Comparison of ENCODE assay signal across 10 cellular contexts in genomic region chr6:36727491-36728021, GRCh38. TPM values are rescaled to one million over a fixed set of nuclear protein-coding genes. Genes with fewer than 3 reads are reported as not detected.
DNase-seq lines count a peak whose midpoint lies in the region; ATAC-seq and TF ChIP-seq lines count a peak whose summit lies in the region.
"Had no signal": no experiment of that assay in that cellular context is flagged by ENCODE, and none has a peak within 500 bp of the region (broad histone marks: within the 10 kb centered on the region; RNA-seq: fewer than 3 reads in every experiment).

No MANE protein-coding gene starts in this region.

- no peak overlapping the region for H3K27ac Mint-ChIP-seq in chondrocyte (ENCODE audit: unreplicated experiment)
- peak overlapping the region in 2 of 7 donors; percentile 1 to 32 for H3K27ac Mint-ChIP-seq in CD4-positive, alpha-beta memory T cell

- H3K9me3 ChIP-seq in CD4-positive, alpha-beta memory T cell (ENCODE audit: control insufficient read depth in 1 of 2, low read length in 2 of 2): no peaks in the 10 kb centered on the region
- H3K9me3 ChIP-seq: upper lobe of left lung had no signal

- H3K36me3 Mint-ChIP-seq in chondrocyte (ENCODE audit: low read depth): no peaks in the 10 kb centered on the region
- H3K36me3 Mint-ChIP-seq in CD4-positive, alpha-beta memory T cell: no peaks in the 10 kb centered on the region

- peaks cover 34% of the 10 kb centered on the region for H3K4me1 Mint-ChIP-seq in chondrocyte (ENCODE audit: low read depth)
- H3K4me1 Mint-ChIP-seq in CD4-positive, alpha-beta memory T cell: peaks cover 18 to 29% (median 25%) of the 10 kb centered on the region in 4 donors

- H3K27me3 Mint-ChIP-seq in chondrocyte (ENCODE audit: low read depth): no peaks in the 10 kb centered on the region
- no peaks in the 10 kb centered on the region for H3K27me3 Mint-ChIP-seq in CD4-positive, alpha-beta memory T cell

- no peaks in the 10 kb centered on the region for H3K9me3 Mint-ChIP-seq in chondrocyte (ENCODE audit: low read depth)
- no peaks in the 10 kb centered on the region for H3K9me3 Mint-ChIP-seq in CD4-positive, alpha-beta memory T cell

- no peaks in the 10 kb centered on the region for H3K36me3 ChIP-seq in CD4-positive, alpha-beta memory T cell (ENCODE audit: insufficient read depth, low read length)
- H3K36me3 ChIP-seq: upper lobe of left lung had no signal

- no peaks in the 10 kb centered on the region for H3K27me3 ChIP-seq in CD4-positive, alpha-beta memory T cell (ENCODE audit: insufficient read depth, low read length)
- H3K27me3 ChIP-seq: upper lobe of left lung had no signal

- peaks cover 14% of the 10 kb centered on the region for H3K4me1 ChIP-seq in CD4-positive, alpha-beta memory T cell (ENCODE audit: insufficient read depth, low read length)

- TF ChIP-seq CTCF in chondrocyte (IDR thresholded peaks at IDR 0.05): no peak

- POLR2A ChIA-PET in CD4-positive, alpha-beta memory T cell (lab: Charles Lee; ENCODE audit: partially characterized antibody): no interaction called here

- no peak overlapping the region for H3K4me3 ChIP-seq in CD4-positive, alpha-beta memory T cell (ENCODE audit: low read length in 2 of 2)
- H3K4me3 ChIP-seq: upper lobe of left lung had no signal

- CTCF ChIA-PET in CD4-positive, alpha-beta memory T cell (lab: Charles Lee; ENCODE audit: partially characterized antibody): interaction anchor here (1.3 kb wide), 2 partner anchors 28 to 96 kb away, joined by 3 to 4 read pairs; no protein-coding TSS in a partner anchor

- no peak overlapping the region for H3K27ac ChIP-seq in CD4-positive, alpha-beta memory T cell (ENCODE audit: low read depth, low read length)
- H3K27ac ChIP-seq: upper lobe of left lung had no signal

- DNase-seq in A172 (ENCODE audit: low spot score) (peak; percentile 80), EL (peak; percentile 23), NCI-H524 (lab: John Stamatoyannopoulos, UW) (peak; percentile 93 to 98), chondrocyte (ENCODE audit: low spot score) (peak; percentile 56), NCI-H128 (lab: John Stamatoyannopoulos, UW; ENCODE audit: unreplicated experiment) (no peak), posterior vena cava (ENCODE audit: low spot score) (no peak)
- DNase-seq in CD4-positive, alpha-beta memory T cell: no peak
- DNase-seq: upper lobe of left lung had no signal

- intact Hi-C loops in CD4-positive, alpha-beta memory T cell (cut with micrococcal nuclease): no loop called here
- intact Hi-C loops in posterior vena cava (cut with DNase I): loop anchor here in 1 of 2 donors (2.0 to 5.0 kb wide), 2 partner anchors 45 to 109 kb away; no protein-coding TSS in a partner anchor

- H3K4me3 Mint-ChIP-seq in chondrocyte (ENCODE audit: unreplicated experiment): no peak overlapping the region
- peak overlapping the region in 2 of 8 donors; percentile 3 to 60 for H3K4me3 Mint-ChIP-seq in CD4-positive, alpha-beta memory T cell

- no peak for ATAC-seq in HG03280 (IDR thresholded peaks at IDR 0.05; ENCODE audit: unreplicated experiment)

RNA-seq across cellular contexts. Expression of gene RAB44, which starts 29.9 kb away (rescaled TPM):
- not detected in 2 replicates for total RNA-seq in A172 (2014; rRNA removed; shearing (Covaris generic))
- not detected in 3 replicates for total RNA-seq in chondrocyte
- total RNA-seq in CD4-positive, alpha-beta memory T cell: not detected
- not detected for polyA plus RNA-seq in CD4-positive, alpha-beta memory T cell
- under 1 TPM; 0.33 to 0.42 TPM for total RNA-seq in posterior vena cava
- total RNA-seq: G401 had no signal

RNA-seq across cellular contexts. Expression of gene CDKN1A, which starts 49.0 kb away (rescaled TPM):
- 207 TPM in 2 replicates for total RNA-seq in A172 (2014; rRNA removed; shearing (Covaris generic))
- total RNA-seq in chondrocyte: 230 to 303 TPM (median 301 TPM) in 3 replicates
- total RNA-seq in CD4-positive, alpha-beta memory T cell: 10 to 100 TPM; 10.5 to 12.9 TPM
- polyA plus RNA-seq in CD4-positive, alpha-beta memory T cell: 10 to 100 TPM in 1 of 2 donors, 1 to 10 TPM in 1; 3.3 to 20.6 TPM
- total RNA-seq in posterior vena cava: 100 to 1,000 TPM in 1 of 2 donors, 10 to 100 TPM in 1; 87.4 to 195 TPM

Comparison
In these comparisons a context has a peak if more than half of its experiments do, and no peak if none do; other contexts are left out.
1. DNase-seq: peak in A172 (single experiment), EL (single experiment), NCI-H524 (2 of 2) and chondrocyte (single experiment); none in CD4-positive, alpha-beta memory T cell (0 of 5), NCI-H128 (single experiment) and posterior vena cava (single experiment).
2. RNA of gene CDKN1A, which starts 49.0 kb away (total RNA-seq): 230 to 303 TPM in chondrocyte, 207 TPM in A172 and 87.4 to 195 TPM in posterior vena cava; 10.5 to 12.9 TPM in CD4-positive, alpha-beta memory T cell; every median in the first group is over 4 times any median in the second.